ENCODE assay signal across 8 cellular contexts in genomic region chr22:28882545-28882877, GRCh38. TPM values are rescaled to one million over a fixed set of nuclear protein-coding genes. Genes with fewer than 3 reads are reported as not detected.
A peak's percentile ranks its signal among the peaks of the same experiment; 100 is the strongest.
DNase-seq lines count a peak whose midpoint lies in the region; ATAC-seq lines count a peak whose summit lies in the region.

No MANE protein-coding gene starts in this region.

- H3K4me2 ChIP-seq in Karpas-422 (ENCODE audit: low read depth, low read length, poor library complexity, severe bottlenecking) = no peak overlapping the region

- H3K9me2 ChIP-seq in Karpas-422 (replicated peaks; ENCODE audit: insufficient read depth, low read length) = no peaks in the 10 kb centered on the region

- H4K20me1 ChIP-seq in Karpas-422 (ENCODE audit: insufficient read depth, low read depth, low read length) = no peaks in the 10 kb centered on the region

- no peaks in the 10 kb centered on the region for H3K9me3 ChIP-seq in Karpas-422 (ENCODE audit: low read length)

- H3K9me3 Mint-ChIP-seq in activated T-helper 17 cell treated with anti-CD3 and anti-CD28 coated beads, Interleukin-2, amount 50 U/mL, for 72 hours = no peaks in the 10 kb centered on the region

- H3K36me3 Mint-ChIP-seq in activated T-helper 17 cell treated with anti-CD3 and anti-CD28 coated beads, Interleukin-2, amount 50 U/mL, for 72 hours (ENCODE audit: low read depth) = no peaks in the 10 kb centered on the region

- H3K4me1 ChIP-seq in ACC112 (ENCODE audit: control insufficient read depth, insufficient read depth, low read length, unreplicated experiment) (no peaks in the 10 kb centered on the region), Karpas-422 (ENCODE audit: low read length) (no peaks in the 10 kb centered on the region)

- peaks cover 13% of the 10 kb centered on the region for H3K27me3 Mint-ChIP-seq in activated T-helper 17 cell treated with anti-CD3 and anti-CD28 coated beads, Interleukin-2, amount 50 U/mL, for 72 hours

- H3K27ac ChIP-seq in ACC112 (ENCODE audit: low read depth, low read length) (no peak overlapping the region), Karpas-422 (ENCODE audit: low read length) (no peak overlapping the region)

- H3K79me2 ChIP-seq in ACC112 (ENCODE audit: control insufficient read depth, insufficient read depth, low read length, unreplicated experiment) (peaks cover 16% of the 10 kb centered on the region), Karpas-422 (ENCODE audit: low read length) (no peaks in the 10 kb centered on the region)

- H3K27me3 ChIP-seq in ACC112 (ENCODE audit: insufficient read depth, low read length) = no peaks in the 10 kb centered on the region
- H3K27me3 ChIP-seq in Karpas-422 (ENCODE audit: low read length) = no peaks in the 10 kb centered on the region

- peak overlapping the region; percentile 11 for H3K27ac Mint-ChIP-seq in activated T-helper 17 cell treated with anti-CD3 and anti-CD28 coated beads, Interleukin-2, amount 50 U/mL, for 72 hours

- H3K4me3 Mint-ChIP-seq in activated T-helper 17 cell treated with anti-CD3 and anti-CD28 coated beads, Interleukin-2, amount 50 U/mL, for 72 hours = peak overlapping the region; percentile 73

- DNase-seq in HS-5 (ENCODE audit: low read depth) (peak; percentile 24), hepatic stellate cell (ENCODE audit: low spot score) (peak; percentile 14), Karpas-422 (no peak)
- DNase-seq in stimulated activated CD4-positive, alpha-beta T cell treated with anti-CD3 and anti-CD28 coated beads, Interleukin-2, amount 100 ng/mL, for 24 hours = peak; percentile 22 to 25

- H3K36me3 ChIP-seq in ACC112 (ENCODE audit: insufficient read depth, low read length) (no peaks in the 10 kb centered on the region), Karpas-422 (ENCODE audit: insufficient read depth, low read length) (no peaks in the 10 kb centered on the region)

- no peaks in the 10 kb centered on the region for H3K4me1 Mint-ChIP-seq in activated T-helper 17 cell treated with anti-CD3 and anti-CD28 coated beads, Interleukin-2, amount 50 U/mL, for 72 hours

- no peak overlapping the region for H3K9ac ChIP-seq in Karpas-422 (ENCODE audit: low read length)

- H3K4me3 ChIP-seq in ACC112 (ENCODE audit: low read depth, low read length) (peak overlapping the region; percentile 88), Karpas-422 (ENCODE audit: low read length) (no peak overlapping the region)

- H2AFZ ChIP-seq in ACC112 (ENCODE audit: low read length, unreplicated experiment) (peak overlapping the region; percentile 70), Karpas-422 (ENCODE audit: low read length) (no peak overlapping the region)

- peak; percentile 1 for ATAC-seq in activated T-helper 17 cell treated with anti-CD3 and anti-CD28 coated beads, Interleukin-2, amount 50 U/mL, for 72 hours (replicated peaks)
- no peak for ATAC-seq in HG03039 (IDR thresholded peaks at IDR 0.05; ENCODE audit: unreplicated experiment)
- no peak for ATAC-seq in HG02571 (IDR thresholded peaks at IDR 0.05; ENCODE audit: unreplicated experiment)

RNA-seq across cellular contexts. Expression of gene ZNRF3, which starts 0.9 kb away (rescaled TPM):
- total RNA-seq in activated T-helper 17 cell treated with anti-CD3 and anti-CD28 coated beads, Interleukin-2, amount 50 U/mL, for 72 hours = under 1 TPM; 0.26 to 0.43 TPM
- total RNA-seq in Karpas-422 (2014; rRNA removed; shearing (Covaris generic); ENCODE audit: low replicate concordance) = 0.04 and 0.19 TPM in 2 replicates
